Comparison of ENCODE assay signal across 18 cellular contexts in the genomic region with DNA sequence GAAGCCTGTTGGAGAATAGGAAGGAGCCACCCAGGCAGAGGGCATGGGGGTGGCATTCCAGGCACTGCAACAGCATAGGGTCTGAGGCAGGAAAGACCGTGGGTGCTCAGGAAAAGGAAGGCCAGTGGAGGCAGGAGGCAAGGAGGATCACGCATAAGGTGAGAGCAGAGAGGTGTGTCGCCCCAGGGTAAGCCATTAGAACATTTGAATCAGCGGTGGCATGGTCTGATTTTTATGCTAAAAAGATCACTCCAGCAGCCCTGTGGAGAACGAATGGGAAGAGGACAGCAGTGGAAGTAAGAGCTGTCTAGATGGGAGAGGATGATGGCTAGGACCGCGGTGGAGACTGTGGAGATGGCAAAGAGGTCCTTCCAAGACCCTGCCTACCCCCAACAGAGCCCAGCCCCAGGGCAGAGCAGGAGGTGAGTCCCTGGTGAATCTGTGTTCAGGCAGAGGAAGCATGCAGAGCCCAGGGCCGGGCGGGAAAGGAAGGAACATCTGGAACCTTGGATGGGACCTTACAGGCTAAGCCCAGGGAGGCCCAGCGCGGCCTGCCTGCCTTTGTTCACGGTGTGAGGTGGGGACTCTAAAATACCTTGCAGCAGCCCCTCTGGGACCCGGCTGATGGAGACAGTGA. TPM values are rescaled to one million over a fixed set of nuclear protein-coding genes. Genes with fewer than 3 reads are reported as not detected.
DNase-seq lines count a peak whose midpoint lies in the region; TF ChIP-seq lines count a peak whose summit lies in the region.
"Had no signal": no experiment of that assay in that cellular context is flagged by ENCODE, and none has a peak within 500 bp of the region (broad histone marks: within the 10 kb centered on the region; RNA-seq: fewer than 3 reads in every experiment).

No MANE protein-coding gene starts in this region.

- H3K56ac ChIP-seq in H9 (ENCODE audit: insufficient read length, low read depth, low read length) = no peak overlapping the region

- TF ChIP-seq CTCF in H9 (conservative IDR thresholded peaks at IDR 0.05) (no peak), HEK293 (tag by site-specific recombination; IDR thresholded peaks at IDR 0.05) (no peak), hepatocyte (IDR thresholded peaks at IDR 0.05; ENCODE audit: poor library complexity) (no peak), osteocyte (IDR thresholded peaks at IDR 0.05) (no peak), neural progenitor cell (IDR thresholded peaks at IDR 0.05) (no peak), stomach (IDR thresholded peaks at IDR 0.05) (no peak)

- CTCF ChIA-PET in HEK293 (lab: Yijun Ruan, JAX) = interaction anchor here (0.7 kb wide), 1 partner anchor 92 kb away, joined by 4 read pairs; no protein-coding TSS in a partner anchor

- no peak overlapping the region for H3T11ph ChIP-seq in H9 (ENCODE audit: low read length)

- H2AFZ ChIP-seq in H9 (ENCODE audit: low read length) = no peak overlapping the region
- no peak overlapping the region for H2AFZ ChIP-seq in hepatocyte
- no peak overlapping the region for H2AFZ ChIP-seq in neural progenitor cell (replicated peaks)

- no peaks in the 10 kb centered on the region for H3F3A ChIP-seq in neural progenitor cell (ENCODE audit: low read depth)

- H3K23me2 ChIP-seq in H9 (ENCODE audit: insufficient read length, low read depth, low read length, poor library complexity, severe bottlenecking) = peaks cover 8% of the 10 kb centered on the region

- H3K27me3 Mint-ChIP-seq in H9 (ENCODE audit: low read depth) (peaks cover 96% of the 10 kb centered on the region), osteocyte (ENCODE audit: unreplicated experiment) (peaks cover 42% of the 10 kb centered on the region), neural progenitor cell (ENCODE audit: insufficient read depth, low read depth) (peaks cover 47% of the 10 kb centered on the region)

- H3K4me1 ChIP-seq in H9 (ENCODE audit: insufficient read depth, low read length) = no peaks in the 10 kb centered on the region; the same call in 1 of the 2 replicates
- no peaks in the 10 kb centered on the region for H3K4me1 ChIP-seq in HEK293 (ENCODE audit: control insufficient read depth, insufficient read depth, low read length)
- H3K4me1 ChIP-seq in hepatocyte (ENCODE audit: insufficient read depth) = peaks cover 17% of the 10 kb centered on the region
- no peaks in the 10 kb centered on the region for H3K4me1 ChIP-seq in neural progenitor cell
- peaks cover 4 to 13% (median 12%) of the 10 kb centered on the region in 4 donors for H3K4me1 ChIP-seq in stomach
- H3K4me1 ChIP-seq: BE2C had no signal

- H3K36me3 ChIP-seq in HEK293 (ENCODE audit: control insufficient read depth in 2 of 2, insufficient read depth in 1 of 2, low read length in 2 of 2) (no peaks in the 10 kb centered on the region), hepatocyte (replicated peaks; ENCODE audit: insufficient read depth, low read depth) (no peaks in the 10 kb centered on the region), neural progenitor cell (no peaks in the 10 kb centered on the region), stomach (no peaks in the 10 kb centered on the region)
- H3K36me3 ChIP-seq: BE2C had no signal

- H3K4me1 Mint-ChIP-seq in H9 (peaks cover 11 to 16% of the 10 kb centered on the region in 2 experiments), osteocyte (ENCODE audit: unreplicated experiment) (peaks cover 2% of the 10 kb centered on the region), neural progenitor cell (peaks cover 4% of the 10 kb centered on the region)

- TF ChIP-seq EP300 in stomach (IDR thresholded peaks at IDR 0.05) = no peak

- POLR2A ChIA-PET in HEK293 (lab: Yijun Ruan, JAX) = no interaction called here

- H3K9me2 ChIP-seq in hepatocyte (replicated peaks; ENCODE audit: insufficient read depth) = no peaks in the 10 kb centered on the region

- H4K91ac ChIP-seq in H9 (ENCODE audit: insufficient read length, low read depth, low read length) = no peak overlapping the region

- H2AK5ac ChIP-seq in H9 (ENCODE audit: insufficient read length, low read length) = no peak overlapping the region

- no peak overlapping the region; the same call in 1 of the 2 replicates for H3K14ac ChIP-seq in H9 (ENCODE audit: insufficient read depth, low read length)

- H3K4me3 ChIP-seq in HEK293 (ENCODE audit: low read depth, low read length) (no peak overlapping the region), hepatocyte (no peak overlapping the region), neural progenitor cell (no peak overlapping the region), stomach (no peak overlapping the region)
- H3K4me3 ChIP-seq: A549 had no signal

- no peak overlapping the region for H3K18ac ChIP-seq in H9 (ENCODE audit: insufficient read length, low read depth, low read length)

- H3K27ac Mint-ChIP-seq in H9 = no peak overlapping the region
- no peak overlapping the region for H3K27ac Mint-ChIP-seq in osteocyte (ENCODE audit: unreplicated experiment)
- no peak overlapping the region for H3K27ac Mint-ChIP-seq in neural progenitor cell

- no peak overlapping the region for H3K4ac ChIP-seq in H9 (ENCODE audit: low read depth, low read length)

- no CpG with 5 or more reads among the region's 13 CpGs for WGBS in H9 (ENCODE audit: extremely low coverage, insufficient read length, low lambda C conversion rate)
- 87% methylated on average over 13 of the region's 13 CpGs for WGBS in hepatocyte (ENCODE audit: low lambda C conversion rate, missing lambda C conversion rate)
- 81 to 85% (median 83%) methylated on average over 13 of the region's 13 CpGs for WGBS in stomach, 5 donors

- no peak overlapping the region for H2BK15ac ChIP-seq in H9 (ENCODE audit: low read depth, low read length)

- no peak overlapping the region for H3K9ac ChIP-seq in H9 (ENCODE audit: extremely low read depth, insufficient read length, low read length)
- H3K9ac ChIP-seq in neural progenitor cell = no peak overlapping the region

- H3K27ac ChIP-seq in H9 (ENCODE audit: insufficient read length, low read depth, low read length) = no peak overlapping the region
- no peak overlapping the region for H3K27ac ChIP-seq in HEK293 (ENCODE audit: extremely low read depth, low read depth, low read length)
- peak overlapping the region; percentile 1 for H3K27ac ChIP-seq in hepatocyte
- no peak overlapping the region for H3K27ac ChIP-seq in neural progenitor cell
- H3K27ac ChIP-seq in stomach = no peak overlapping the region
- H3K27ac ChIP-seq: A549, C4-2B had no signal

- intact Hi-C loops in stomach (cut with DNase I; ENCODE audit: low total_unique reads) = no loop called here

- H2BK120ac ChIP-seq in H9 (ENCODE audit: low read depth, low read length, poor library complexity, severe bottlenecking) = no peak overlapping the region

- H3K36me3 Mint-ChIP-seq in H9 (ENCODE audit: insufficient read depth in 1 of 3, low read depth in 3 of 3) = peaks cover 0 to 6% (median 6%) of the 10 kb centered on the region in 3 experiments; a peak in 4 of 7 replicates
- no peaks in the 10 kb centered on the region for H3K36me3 Mint-ChIP-seq in osteocyte (ENCODE audit: unreplicated experiment)
- H3K36me3 Mint-ChIP-seq in neural progenitor cell = no peaks in the 10 kb centered on the region
- H3K36me3 Mint-ChIP-seq: CD4-positive, alpha-beta memory T cell had no signal

- peaks cover 9% of the 10 kb centered on the region in 2 experiments for H3K9me3 Mint-ChIP-seq in H9
- no peaks in the 10 kb centered on the region for H3K9me3 Mint-ChIP-seq in osteocyte (ENCODE audit: unreplicated experiment)
- no peaks in the 10 kb centered on the region for H3K9me3 Mint-ChIP-seq in neural progenitor cell
- H3K9me3 Mint-ChIP-seq: CD4-positive, alpha-beta memory T cell had no signal

- no peak overlapping the region for H3K23ac ChIP-seq in H9 (ENCODE audit: insufficient read length, low read depth, low read length)

- H4K8ac ChIP-seq in H9 (replicated peaks; ENCODE audit: insufficient read length, low read depth, low read length) = no peak overlapping the region

- H3K79me2 ChIP-seq in H9 (ENCODE audit: insufficient read depth, low read length) (no peaks in the 10 kb centered on the region), hepatocyte (no peaks in the 10 kb centered on the region), neural progenitor cell (ENCODE audit: low read depth) (no peaks in the 10 kb centered on the region)

- no peak overlapping the region for H4K5ac ChIP-seq in H9 (ENCODE audit: insufficient read length, low read depth, low read length)

- no peak overlapping the region for H2BK20ac ChIP-seq in H9 (ENCODE audit: low read depth, low read length, poor library complexity, severe bottlenecking)

- H4K20me1 ChIP-seq in H9 (ENCODE audit: control insufficient read depth, insufficient read depth, insufficient read length) = no peaks in the 10 kb centered on the region
- H4K20me1 ChIP-seq in hepatocyte (ENCODE audit: insufficient read depth, poor library complexity, severe bottlenecking) = no peaks in the 10 kb centered on the region
- no peaks in the 10 kb centered on the region for H4K20me1 ChIP-seq in neural progenitor cell (ENCODE audit: low read depth)

- peaks cover 30% of the 10 kb centered on the region for H3K27me3 ChIP-seq in H9 (ENCODE audit: insufficient read depth, low read length)
- peaks cover 44% of the 10 kb centered on the region for H3K27me3 ChIP-seq in hepatocyte
- H3K27me3 ChIP-seq in neural progenitor cell = peaks cover 100% of the 10 kb centered on the region
- peaks cover 0 to 88% (median 23%) of the 10 kb centered on the region in 3 donors for H3K27me3 ChIP-seq in stomach

- H3K4me2 ChIP-seq in H9 (ENCODE audit: insufficient read depth, insufficient read length, low read length) (no peak overlapping the region), hepatocyte (no peak overlapping the region), neural progenitor cell (no peak overlapping the region)
- H3K4me2 ChIP-seq: A549 had no signal

- no peak overlapping the region for H2BK5ac ChIP-seq in H9 (ENCODE audit: insufficient read length, low read length)

- peak; percentile 22 for DNase-seq in H9
- no peak for DNase-seq in hepatocyte (ENCODE audit: low spot score)
- peak; percentile 80 for DNase-seq in osteocyte (ENCODE audit: extremely low spot score, unreplicated experiment)
- no peak for DNase-seq in neural progenitor cell (ENCODE audit: low spot score)
- DNase-seq in DMS79 (lab: John Stamatoyannopoulos, UW) = no peak
- DNase-seq in stomach = no peak
- DNase-seq: BE2C; CD4-positive, alpha-beta memory T cell; DMS153; DND-41; GDM1 had no signal

- no peak overlapping the region for H2BK12ac ChIP-seq in H9 (ENCODE audit: insufficient read length, low read depth, low read length)

- no peak for TF ChIP-seq POLR2A in stomach (IDR thresholded peaks at IDR 0.05)

- no peaks in the 10 kb centered on the region for H3K79me1 ChIP-seq in H9 (ENCODE audit: insufficient read depth, low read depth, low read length, poor library complexity, severe bottlenecking)

- H3K4me3 Mint-ChIP-seq in H9 = no peak overlapping the region
- no peak overlapping the region for H3K4me3 Mint-ChIP-seq in osteocyte (ENCODE audit: unreplicated experiment)
- H3K4me3 Mint-ChIP-seq in neural progenitor cell = no peak overlapping the region
- H3K4me3 Mint-ChIP-seq: CD4-positive, alpha-beta memory T cell had no signal

- H3K9me3 ChIP-seq in H9 (ENCODE audit: control insufficient read depth, low read depth, low read length) (peaks cover 8% of the 10 kb centered on the region), HEK293 (ENCODE audit: control insufficient read depth, insufficient read depth, low read depth, low read length) (no peaks in the 10 kb centered on the region), hepatocyte (ENCODE audit: low read depth) (no peaks in the 10 kb centered on the region), neural progenitor cell (ENCODE audit: low read depth) (no peaks in the 10 kb centered on the region), stomach (no peaks in the 10 kb centered on the region)

RNA-seq across cellular contexts. Expression of a gene that starts 7.8 kb away (rescaled TPM):
- total RNA-seq in H9 (2021) (0.11 and 0.17 TPM in 2 replicates), hepatocyte (0.24 and 1.0 TPM in 2 replicates), osteocyte (not detected in 2 replicates), neural progenitor cell (ENCODE audit: low replicate concordance) (not detected in 2 replicates), stomach (not detected)
- polyA plus RNA-seq in hepatocyte (0.29 TPM in 1 of 2 replicates, not detected in the other), stomach (under 1 TPM in 1 of 3 donors, not detected in 2; 0.10 TPM)
- total RNA-seq: CD4-positive, alpha-beta memory T cell; H4; HT-29; IMR-90 had no signal
- polyA plus RNA-seq: A549; AG04450; CD4-positive, alpha-beta memory T cell; IMR-90 had no signal

RNA-seq across cellular contexts. Expression of a gene that starts 27.2 kb away (rescaled TPM):
- 21.3 and 24.8 TPM in 2 replicates for total RNA-seq in H9 (2021)
- total RNA-seq in hepatocyte = 10.5 and 14.2 TPM in 2 replicates
- 11.9 and 15.6 TPM in 2 replicates for polyA plus RNA-seq in hepatocyte
- 21.5 and 24.1 TPM in 2 replicates for total RNA-seq in osteocyte
- 25.8 and 30.0 TPM in 2 replicates for total RNA-seq in neural progenitor cell (ENCODE audit: low replicate concordance)
- 10 to 100 TPM in 3 of 5 donors, 1 to 10 TPM in 2; 3.1 to 18.0 (median 10.5) TPM for total RNA-seq in stomach
- 10 to 100 TPM in 1 of 3 donors, 1 to 10 TPM in 2; 3.5 to 12.5 (median 6.2) TPM for polyA plus RNA-seq in stomach

RNA-seq across cellular contexts. Expression of a gene that starts 34.5 kb away (rescaled TPM):
- total RNA-seq in H9 (2021) (not detected in 2 replicates), hepatocyte (0.13 TPM in 1 of 2 replicates, not detected in the other), osteocyte (not detected in 2 replicates), neural progenitor cell (ENCODE audit: low replicate concordance) (not detected in 2 replicates), stomach (1 to 10 TPM in 1 of 5 donors, not detected in 4; 7.7 TPM)
- polyA plus RNA-seq in hepatocyte (not detected in 2 replicates), stomach (under 1 TPM in 2 of 3 donors, not detected in 1; 0.03 to 0.46 TPM)
- total RNA-seq: CD4-positive, alpha-beta memory T cell; H4; HT-29; IMR-90 had no signal
- polyA plus RNA-seq: A549; AG04450; CD4-positive, alpha-beta memory T cell; IMR-90 had no signal

RNA-seq across cellular contexts. Expression of a gene that starts 53.7 kb away (rescaled TPM):
- total RNA-seq in H9 (2021) = not detected in 2 replicates
- total RNA-seq in hepatocyte = not detected in 2 replicates
- not detected in 2 replicates for polyA plus RNA-seq in hepatocyte
- not detected in 2 replicates for total RNA-seq in osteocyte
- not detected in 2 replicates for total RNA-seq in neural progenitor cell (ENCODE audit: low replicate concordance)
- total RNA-seq in stomach = under 1 TPM in 1 of 5 donors, not detected in 4; 0.18 TPM
- not detected for polyA plus RNA-seq in stomach
- total RNA-seq: CD4-positive, alpha-beta memory T cell; HT-29; IMR-90 had no signal
- polyA plus RNA-seq: A549; AG04450; CD4-positive, alpha-beta memory T cell; IMR-90 had no signal

Comparison
In these comparisons a context has a peak if more than half of its experiments do, and no peak if none do; other contexts are left out.
1. DNase-seq: peak in H9 (single experiment) and osteocyte (single experiment); none in hepatocyte (single experiment), neural progenitor cell (single experiment), DMS79 (single experiment) and stomach (single experiment).